Comparison of ENCODE assay signal across 9 cellular contexts in genomic region chr5:132388244-132389050, GRCh38. TPM values are rescaled to one million over a fixed set of nuclear protein-coding genes. Genes with fewer than 3 reads are reported as not detected.
DNase-seq lines count a peak whose midpoint lies in the region; ATAC-seq and TF ChIP-seq lines count a peak whose summit lies in the region.
"Had no signal": no experiment of that assay in that cellular context is flagged by ENCODE, and none has a peak within 500 bp of the region (broad histone marks: within the 10 kb centered on the region; RNA-seq: fewer than 3 reads in every experiment).

No MANE protein-coding gene starts in this region.

- POLR2A ChIA-PET in AG04450 (lab: Yijun Ruan, JAX): interaction anchor here (0.6 to 4.8 kb wide), 12 partner anchors 10 to 451 kb away, joined by 3 to 45 read pairs (median 4); partner anchors contain the start of genes IRF1 and RAD50
- POLR2A ChIA-PET in PC-3 (lab: Charles Lee; ENCODE audit: unreplicated experiment): interaction anchor here (0.5 to 2.0 kb wide), 2 partner anchors 23 to 65 kb away, joined by 5 read pairs; no protein-coding TSS in a partner anchor

- intact Hi-C loops in PC-3 (cut with micrococcal nuclease): loop anchor here (1.0 to 10.0 kb wide), 6 partner anchors 23 to 434 kb away; partner anchors contain the start of gene SLC22A4

- DNase-seq in AG04450 (ENCODE audit: low read depth, low spot score) (no peak), PC-3 (peak; percentile 66), epithelial cell of prostate (ENCODE audit: low read depth, low spot score) (no peak), GM20000 (ENCODE audit: low spot score) (no peak), NCI-H526 (lab: John Stamatoyannopoulos, UW) (no peak), NCI-H69 (lab: John Stamatoyannopoulos, UW) (no peak)
- DNase-seq: activated CD4-positive, CD25-positive, alpha-beta regulatory T cell had no signal

- H3K4me3 ChIP-seq in AG04450 (ENCODE audit: low read depth, low read length) (no peak overlapping the region), PC-3 (ENCODE audit: low read length) (peak overlapping the region; percentile 45; the same call in 1 of the 2 replicates)

- H3K9me3 ChIP-seq in AG04450 (ENCODE audit: control insufficient read depth, insufficient read depth, low read length) (no peaks in the 10 kb centered on the region), PC-3 (ENCODE audit: low read length) (no peaks in the 10 kb centered on the region)

- H3K27me3 ChIP-seq in AG04450 (ENCODE audit: control insufficient read depth, insufficient read depth, low read length) (no peaks in the 10 kb centered on the region), PC-3 (ENCODE audit: low read length) (no peaks in the 10 kb centered on the region)

- no peaks in the 10 kb centered on the region for H3K9me2 ChIP-seq in PC-3 (replicated peaks; ENCODE audit: low read length)

- TF ChIP-seq CTCF in AG04450 (IDR thresholded peaks at IDR 0.05; ENCODE audit: low read depth, low read length): no peak
- TF ChIP-seq CTCF in PC-3 (conservative IDR thresholded peaks at IDR 0.05; ENCODE audit: low read depth, low read length): no peak
- TF ChIP-seq CTCF in nephron (IDR thresholded peaks at IDR 0.05; ENCODE audit: unreplicated experiment in 3 of 3): no peak
- TF ChIP-seq CTCF in GM20000 (IDR thresholded peaks at IDR 0.05; ENCODE audit: extremely low read depth, missing control alignments): no peak

- peaks cover 57% of the 10 kb centered on the region for H3K4me1 Mint-ChIP-seq in nephron

- peaks cover 11% of the 10 kb centered on the region for H3F3A ChIP-seq in PC-3 (ENCODE audit: low read length, unreplicated experiment)

- H3K36me3 Mint-ChIP-seq in nephron (ENCODE audit: low read depth): peaks cover 19% of the 10 kb centered on the region

- H3K27ac Mint-ChIP-seq in nephron: peak overlapping the region; percentile 97 to 99 (median 98)

- no peak for ATAC-seq in PC-3
- ATAC-seq in HG03571 (IDR thresholded peaks at IDR 0.05; ENCODE audit: unreplicated experiment): no peak

- CTCF ChIA-PET in AG04450 (lab: Charles Lee) (interaction anchor here (0.5 to 9.2 kb wide), 11 partner anchors 17 to 907 kb away, joined by 3 to 209 read pairs (median 7); partner anchors contain the start of gene IRF1), PC-3 (lab: Charles Lee) (interaction anchor here (0.8 to 2.2 kb wide), 2 partner anchors 108 to 110 kb away, joined by 3 to 6 read pairs; no protein-coding TSS in a partner anchor)

- H3K4me2 ChIP-seq in PC-3 (ENCODE audit: low read length): peak overlapping the region; percentile 78

- H3K27ac ChIP-seq in AG04450 (ENCODE audit: low read depth, low read length) (peak overlapping the region; percentile 98), PC-3 (ENCODE audit: low read length) (peak overlapping the region; percentile 99), epithelial cell of prostate (peak overlapping the region; percentile 80)

- H3K9ac ChIP-seq in PC-3 (ENCODE audit: low read length): peak overlapping the region; percentile 83

- no TSS peak for BruUV-seq in PC-3 (replicated peaks; lab: Mats Ljungman, UMichigan)

- peak overlapping the region in 2 of 3 experiments; percentile 41 to 55 for H3K4me3 Mint-ChIP-seq in nephron

- peaks cover 52% of the 10 kb centered on the region for H3K4me1 ChIP-seq in PC-3 (ENCODE audit: insufficient read depth, low read length)

- H3K36me3 ChIP-seq in PC-3 (ENCODE audit: low read depth, low read length): peaks cover 9% of the 10 kb centered on the region

- H3K27me3 Mint-ChIP-seq in nephron (ENCODE audit: low read depth): peaks cover 3% of the 10 kb centered on the region

- no peaks in the 10 kb centered on the region for H3K79me2 ChIP-seq in PC-3 (ENCODE audit: low read length)

- no peak overlapping the region for H2AFZ ChIP-seq in PC-3 (ENCODE audit: low read length)

- H4K20me1 ChIP-seq in PC-3 (ENCODE audit: low read length): no peaks in the 10 kb centered on the region

- H3K9me3 Mint-ChIP-seq in nephron: no peaks in the 10 kb centered on the region

RNA-seq across cellular contexts. Expression of gene SLC22A5, which starts 18.9 kb away (rescaled TPM):
- 6.9 TPM in 2 replicates for polyA plus RNA-seq in AG04450 (2011; rRNA removed)
- polyA minus RNA-seq in AG04450 (2011; rRNA and poly(A)+ RNA removed): 9.6 and 13.4 TPM in 2 replicates
- total RNA-seq in PC-3 (2014; rRNA removed): 8.2 and 21.8 TPM in 2 replicates
